8 cellular contexts compared by ENCODE assay signal in the genomic region with DNA sequence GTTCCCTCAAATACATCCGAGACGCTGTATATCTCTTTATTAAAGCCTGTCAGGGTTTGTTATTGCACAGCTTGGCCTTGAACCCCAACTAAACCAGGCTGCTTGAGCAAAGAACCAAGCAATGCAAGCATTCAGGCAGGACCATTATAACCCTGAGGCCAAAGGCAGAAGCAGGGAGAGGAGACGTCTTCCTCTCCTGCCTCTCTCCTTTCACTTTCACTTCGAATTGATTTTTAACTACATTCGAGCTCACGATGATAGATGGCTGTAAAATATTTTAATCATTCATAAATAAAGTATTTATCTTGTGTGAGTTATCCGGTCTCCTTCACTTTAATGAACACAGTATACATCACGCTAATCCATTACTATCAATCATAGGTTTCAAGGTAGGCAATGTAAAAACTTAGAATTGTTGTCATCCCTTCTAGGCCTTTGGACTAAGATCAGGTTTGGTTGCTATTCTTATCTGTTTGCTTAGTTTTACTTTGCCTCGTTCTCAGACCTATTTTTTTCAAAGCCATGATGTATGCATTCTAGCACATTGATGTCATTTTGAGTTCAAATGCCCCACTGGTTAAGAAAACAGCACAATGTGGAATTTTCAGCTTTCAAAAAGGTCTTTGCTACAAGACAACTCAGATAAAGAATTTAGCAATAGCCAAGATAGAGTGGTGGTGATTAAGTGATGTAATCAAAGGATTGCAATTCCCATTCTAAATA.
DNase-seq lines count a peak whose midpoint lies in the region; ATAC-seq and TF ChIP-seq lines count a peak whose summit lies in the region.

No MANE protein-coding gene starts in this region.

- no peaks in the 10 kb centered on the region for H3K9me3 Mint-ChIP-seq in memory B cell

- ATAC-seq in HG03342 (IDR thresholded peaks at IDR 0.05; ENCODE audit: unreplicated experiment), result peak; percentile 39
- peak; percentile 62 for ATAC-seq in memory B cell (ENCODE audit: low read depth)
- no peak for ATAC-seq in GM18870 (IDR thresholded peaks at IDR 0.05; ENCODE audit: unreplicated experiment)
- no peak for ATAC-seq in HG03521 (IDR thresholded peaks at IDR 0.05; ENCODE audit: unreplicated experiment)

- peak overlapping the region; percentile 88 for H3K27ac Mint-ChIP-seq in memory B cell

- H3K4me3 Mint-ChIP-seq in memory B cell, result peak overlapping the region; percentile 83

- H3K9me3 ChIP-seq in adipocyte (ENCODE audit: control insufficient read depth, low read length), result no peaks in the 10 kb centered on the region

- no peaks in the 10 kb centered on the region for H3K36me3 Mint-ChIP-seq in memory B cell

- H3K4me1 Mint-ChIP-seq in memory B cell, result peaks cover 36% of the 10 kb centered on the region

- peak; percentile 51 for DNase-seq in adipocyte (ENCODE audit: low read depth)
- no peak for DNase-seq in memory B cell (ENCODE audit: low spot score in 2 of 2)
- no peak for DNase-seq in amygdala (lab: John Stamatoyannopoulos, UW)
- DNase-seq in NCI-H526 treated with DMSO at 0.1 percent for 48 hours (lab: John Stamatoyannopoulos, UW), result no peak

- no peaks in the 10 kb centered on the region for H3K36me3 ChIP-seq in adipocyte (ENCODE audit: control insufficient read depth, insufficient read depth, low read length, severe bottlenecking)

- peaks cover 1% of the 10 kb centered on the region for H3K27me3 Mint-ChIP-seq in memory B cell

- H3K27me3 ChIP-seq in adipocyte (replicated peaks; ENCODE audit: control insufficient read depth, insufficient read depth, low read length), result no peaks in the 10 kb centered on the region

- peak overlapping the region; percentile 53 for H3K9ac ChIP-seq in adipocyte (ENCODE audit: low read length)

- peaks cover 21% of the 10 kb centered on the region for H3K4me1 ChIP-seq in adipocyte (ENCODE audit: control insufficient read depth, insufficient read depth, low read length)

- TF ChIP-seq CTCF in GM12875 (IDR thresholded peaks at IDR 0.05; ENCODE audit: borderline replicate concordance, insufficient read depth, low read depth, low read length), result no peak

- H3K4me3 ChIP-seq in GM12875 (ENCODE audit: low read depth, low read length) (peak overlapping the region; percentile 52), adipocyte (ENCODE audit: low read length) (peak overlapping the region; percentile 72)

Comparison
In these comparisons a context has a peak if more than half of its experiments do, and no peak if none do; other contexts are left out.
1. ATAC-seq: peak in HG03342 (single experiment) and memory B cell (single experiment); none in GM18870 (single experiment) and HG03521 (single experiment).